In the genomic region with DNA sequence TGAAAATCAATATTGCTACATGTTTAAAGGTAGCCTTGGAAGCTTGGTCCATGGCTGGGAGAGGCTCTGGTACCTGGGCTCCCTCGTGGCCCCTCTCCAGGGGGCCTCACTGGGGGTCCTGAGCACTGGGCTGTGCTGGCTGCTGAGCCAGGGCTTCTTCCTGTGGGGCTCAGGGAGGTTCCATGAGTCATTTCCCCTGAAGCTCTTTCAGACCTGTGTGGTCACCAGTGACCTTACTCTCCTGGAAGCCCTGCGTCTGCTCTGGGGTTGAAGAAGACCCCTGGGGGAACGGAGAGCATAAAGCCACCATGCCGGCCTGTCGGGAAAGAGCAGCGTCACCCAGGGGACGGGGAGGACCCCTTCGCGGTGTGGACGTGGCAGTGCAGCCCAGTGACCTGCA, we compare ENCODE assay signal across 2 cellular contexts.
TF ChIP-seq lines count a peak whose summit lies in the region.

No MANE protein-coding gene starts in this region.

TF ChIP-seq in SK-N-SH, 30 proteins besides CTCF, POLR2A, EP300 and RAD21 (continued from another document):
- TF ChIP-seq YY1 (IDR thresholded peaks at IDR 0.05; ENCODE audit: low read depth): no peak
- TF ChIP-seq FOSL2 (IDR thresholded peaks at IDR 0.05; ENCODE audit: borderline replicate concordance, low read depth): peak; percentile 34; the same call in 1 of the 2 replicates
- no peak for TF ChIP-seq IRF3 (IDR thresholded peaks at IDR 0.05; ENCODE audit: low read depth, low read length)

TF ChIP-seq in SK-N-SH treated with all-trans-retinoic acid at 6 μM for 48 hours, 23 proteins besides CTCF, POLR2A, EP300 and RAD21:
- TF ChIP-seq, protein P1, sequence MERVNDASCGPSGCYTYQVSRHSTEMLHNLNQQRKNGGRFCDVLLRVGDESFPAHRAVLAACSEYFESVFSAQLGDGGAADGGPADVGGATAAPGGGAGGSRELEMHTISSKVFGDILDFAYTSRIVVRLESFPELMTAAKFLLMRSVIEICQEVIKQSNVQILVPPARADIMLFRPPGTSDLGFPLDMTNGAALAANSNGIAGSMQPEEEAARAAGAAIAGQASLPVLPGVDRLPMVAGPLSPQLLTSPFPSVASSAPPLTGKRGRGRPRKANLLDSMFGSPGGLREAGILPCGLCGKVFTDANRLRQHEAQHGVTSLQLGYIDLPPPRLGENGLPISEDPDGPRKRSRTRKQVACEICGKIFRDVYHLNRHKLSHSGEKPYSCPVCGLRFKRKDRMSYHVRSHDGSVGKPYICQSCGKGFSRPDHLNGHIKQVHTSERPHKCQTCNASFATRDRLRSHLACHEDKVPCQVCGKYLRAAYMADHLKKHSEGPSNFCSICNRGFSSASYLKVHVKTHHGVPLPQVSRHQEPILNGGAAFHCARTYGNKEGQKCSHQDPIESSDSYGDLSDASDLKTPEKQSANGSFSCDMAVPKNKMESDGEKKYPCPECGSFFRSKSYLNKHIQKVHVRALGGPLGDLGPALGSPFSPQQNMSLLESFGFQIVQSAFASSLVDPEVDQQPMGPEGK (CRISPR knock-in tag; IDR thresholded peaks at IDR 0.05; ENCODE audit: borderline replicate concordance): no peak
- TF ChIP-seq RARB (CRISPR knock-in tag; IDR thresholded peaks at IDR 0.05): no peak
- TF ChIP-seq ZFP3 (CRISPR knock-in tag; IDR thresholded peaks at IDR 0.05): no peak
- TF ChIP-seq POU6F1 (CRISPR knock-in tag; IDR thresholded peaks at IDR 0.05; ENCODE audit: borderline replicate concordance, low read depth): no peak
- no peak for TF ChIP-seq OSR1 (CRISPR knock-in tag; IDR thresholded peaks at IDR 0.05)
- no peak for TF ChIP-seq SNAI2 (CRISPR knock-in tag; IDR thresholded peaks at IDR 0.05)
- TF ChIP-seq ESRRG (CRISPR knock-in tag; IDR thresholded peaks at IDR 0.05): no peak
- TF ChIP-seq, protein P2, sequence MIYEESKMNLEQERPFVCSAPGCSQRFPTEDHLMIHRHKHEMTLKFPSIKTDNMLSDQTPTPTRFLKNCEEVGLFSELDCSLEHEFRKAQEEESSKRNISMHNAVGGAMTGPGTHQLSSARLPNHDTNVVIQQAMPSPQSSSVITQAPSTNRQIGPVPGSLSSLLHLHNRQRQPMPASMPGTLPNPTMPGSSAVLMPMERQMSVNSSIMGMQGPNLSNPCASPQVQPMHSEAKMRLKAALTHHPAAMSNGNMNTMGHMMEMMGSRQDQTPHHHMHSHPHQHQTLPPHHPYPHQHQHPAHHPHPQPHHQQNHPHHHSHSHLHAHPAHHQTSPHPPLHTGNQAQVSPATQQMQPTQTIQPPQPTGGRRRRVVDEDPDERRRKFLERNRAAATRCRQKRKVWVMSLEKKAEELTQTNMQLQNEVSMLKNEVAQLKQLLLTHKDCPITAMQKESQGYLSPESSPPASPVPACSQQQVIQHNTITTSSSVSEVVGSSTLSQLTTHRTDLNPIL (CRISPR knock-in tag; IDR thresholded peaks at IDR 0.05; ENCODE audit: low read depth): no peak
- no peak for TF ChIP-seq BACH2 (CRISPR knock-in tag; IDR thresholded peaks at IDR 0.05; ENCODE audit: borderline replicate concordance)
- TF ChIP-seq ZNF8 (CRISPR knock-in tag; IDR thresholded peaks at IDR 0.05): no peak
TF ChIP-seq in SK-N-SH treated with all-trans-retinoic acid at 6 μM for 48 hours: peak in this region for 0.
